Comparison of ENCODE assay signal across 24 cellular contexts in the genomic region with DNA sequence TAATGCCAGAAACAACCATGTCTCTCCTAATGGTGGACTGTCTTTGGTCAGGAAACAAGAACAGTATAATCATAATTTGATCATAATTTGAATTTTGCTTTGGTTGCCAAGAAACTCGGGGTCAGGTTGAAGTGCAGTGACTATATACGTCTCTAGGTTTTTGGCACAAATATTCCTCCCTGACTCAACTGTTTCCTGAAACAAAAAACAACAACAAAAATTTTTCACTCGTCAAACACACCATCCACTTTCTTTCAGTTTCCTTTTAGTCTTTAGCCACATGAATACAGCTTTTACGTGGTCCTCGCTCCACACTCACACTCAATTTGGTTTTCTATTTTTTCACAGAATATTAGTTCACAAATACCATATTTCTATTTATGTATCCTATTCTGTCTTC. TPM values are rescaled to one million over a fixed set of nuclear protein-coding genes. Genes with fewer than 3 reads are reported as not detected.
A peak's percentile ranks its signal among the peaks of the same experiment; 100 is the strongest.
DNase-seq lines count a peak whose midpoint lies in the region; TF ChIP-seq lines count a peak whose summit lies in the region.
"Had no signal": no experiment of that assay in that cellular context is flagged by ENCODE, and none has a peak within 500 bp of the region (broad histone marks: within the 10 kb centered on the region; RNA-seq: fewer than 3 reads in every experiment).

No MANE protein-coding gene starts in this region.

- H2BK12ac ChIP-seq in H9 (ENCODE audit: insufficient read length, low read depth, low read length), result no peak overlapping the region

- H3K4ac ChIP-seq in H9 (ENCODE audit: low read depth, low read length), result no peak overlapping the region

- H3K4me3 ChIP-seq in left ventricle myocardium inferior (no peak overlapping the region), osteoblast (ENCODE audit: insufficient read depth, low read length) (peak overlapping the region; percentile 35)
- H3K4me3 ChIP-seq: A549, right atrium auricular region, thyroid gland had no signal

- TF ChIP-seq CTCF in left ventricle myocardium inferior (IDR thresholded peaks at IDR 0.05; ENCODE audit: borderline replicate concordance) (no peak), osteoblast (IDR thresholded peaks at IDR 0.05; ENCODE audit: extremely low read depth, low read depth, low read length) (no peak), H9 (conservative IDR thresholded peaks at IDR 0.05) (no peak)

- H3K4me2 ChIP-seq in osteoblast (ENCODE audit: insufficient read depth, low read length) (peak overlapping the region; percentile 52), H9 (ENCODE audit: insufficient read depth, insufficient read length, low read length) (no peak overlapping the region)
- H3K4me2 ChIP-seq: A549 had no signal

- H4K8ac ChIP-seq in H9 (replicated peaks; ENCODE audit: insufficient read length, low read depth, low read length), result no peak overlapping the region

- no peak overlapping the region for H3K9ac ChIP-seq in H9 (ENCODE audit: extremely low read depth, insufficient read length, low read length)

- H3K4me1 ChIP-seq in left ventricle myocardium inferior, result peaks cover 33% of the 10 kb centered on the region
- H3K4me1 ChIP-seq in osteoblast (ENCODE audit: insufficient read depth, low read length), result peaks cover 5% of the 10 kb centered on the region
- H3K4me1 ChIP-seq in H9 (ENCODE audit: insufficient read depth, low read length), result 0 out of 2 replicates have a peak, but pooled peaks cover 3% of the 10 kb centered on the region
- H3K4me1 ChIP-seq: BE2C had no signal

- H3K79me2 ChIP-seq in osteoblast (ENCODE audit: insufficient read depth, low read length), result no peaks in the 10 kb centered on the region
- no peaks in the 10 kb centered on the region for H3K79me2 ChIP-seq in H9 (ENCODE audit: insufficient read depth, low read length)

- no peak overlapping the region for H3K27ac Mint-ChIP-seq in T-helper 2 cell treated with Interferon-gamma antibody and Interleukin-4, amounts not matched to agents 5 μg/mL and 100 μg/mL, for 36 hours
- no peak overlapping the region for H3K27ac Mint-ChIP-seq in H9
- H3K27ac Mint-ChIP-seq: activated naive CD8-positive, alpha-beta T cell treated with anti-CD3 and anti-CD28 coated beads for 36 hours; naive thymus-derived CD4-positive, alpha-beta T cell; WTC11 had no signal

- DNase-seq in left ventricle myocardium inferior (no peak), cardiac septum (ENCODE audit: low spot score) (no peak), fibroblast of peridontal ligament (ENCODE audit: extremely low read depth) (peak; percentile 13), osteoblast (ENCODE audit: insufficient read length, low spot score, missing footprints) (peak; percentile 11), NCI-H187 treated with DMSO at 0.1 percent for 48 hours (lab: John Stamatoyannopoulos, UW) (no peak), H9 (no peak), pons (ENCODE audit: low spot score) (no peak)
- no peak for DNase-seq in T-helper 2 cell treated with Interferon-gamma antibody and Interleukin-4, amounts not matched to agents 5 μg/mL and 100 μg/mL, for 36 hours (ENCODE audit: low spot score)
- DNase-seq: activated CD4-positive, alpha-beta T cell treated with anti-CD3 and anti-CD28 coated beads, Interleukin-2, amount 50 U/mL, for 48 hours; activated naive CD8-positive, alpha-beta T cell treated with anti-CD3 and anti-CD28 coated beads for 36 hours; BE2C; effector CD8-positive, alpha-beta T cell; erythroblast; naive thymus-derived CD4-positive, alpha-beta T cell; NCI-H1105 treated with DMSO at 0.1 percent for 48 hours; NCI-H2081; NCI-H226; NCI-H748 treated with DMSO at 0.1 percent for 48 hours; stimulated activated naive CD4-positive, alpha-beta T cell treated with Interleukin-2 at 50 U/mL for 16 hours; thyroid gland had no signal

- H3K27me3 ChIP-seq in left ventricle myocardium inferior (ENCODE audit: low read depth), result peaks cover 49% of the 10 kb centered on the region
- H3K27me3 ChIP-seq in osteoblast (ENCODE audit: insufficient read depth, low read length), result no peaks in the 10 kb centered on the region
- no peaks in the 10 kb centered on the region for H3K27me3 ChIP-seq in H9 (ENCODE audit: insufficient read depth, low read length)
- H3K27me3 ChIP-seq: BE2C, right atrium auricular region, thyroid gland had no signal

- no peak overlapping the region for H3K23ac ChIP-seq in H9 (ENCODE audit: insufficient read length, low read depth, low read length)

- no peak overlapping the region for H2BK15ac ChIP-seq in H9 (ENCODE audit: low read depth, low read length)

- H3K4me1 Mint-ChIP-seq in T-helper 2 cell treated with Interferon-gamma antibody and Interleukin-4, amounts not matched to agents 5 μg/mL and 100 μg/mL, for 36 hours (ENCODE audit: low read depth), result no peaks in the 10 kb centered on the region
- peaks cover 27 to 31% of the 10 kb centered on the region in 2 experiments for H3K4me1 Mint-ChIP-seq in H9
- H3K4me1 Mint-ChIP-seq: activated naive CD8-positive, alpha-beta T cell treated with anti-CD3 and anti-CD28 coated beads for 36 hours had no signal

- H3K36me3 ChIP-seq in left ventricle myocardium inferior (no peaks in the 10 kb centered on the region), osteoblast (ENCODE audit: insufficient read depth, low read length) (no peaks in the 10 kb centered on the region)
- H3K36me3 ChIP-seq: BE2C, right atrium auricular region, thyroid gland had no signal

- H3K4me3 Mint-ChIP-seq in T-helper 2 cell treated with Interferon-gamma antibody and Interleukin-4, amounts not matched to agents 5 μg/mL and 100 μg/mL, for 36 hours, result no peak overlapping the region
- H3K4me3 Mint-ChIP-seq in H9, result no peak overlapping the region
- H3K4me3 Mint-ChIP-seq: activated naive CD8-positive, alpha-beta T cell treated with anti-CD3 and anti-CD28 coated beads for 36 hours; naive thymus-derived CD4-positive, alpha-beta T cell; WTC11 had no signal

- no peak overlapping the region for H4K91ac ChIP-seq in H9 (ENCODE audit: insufficient read length, low read depth, low read length)

- no peak overlapping the region for H3K18ac ChIP-seq in H9 (ENCODE audit: insufficient read length, low read depth, low read length)

- H3T11ph ChIP-seq in H9 (ENCODE audit: low read length), result no peak overlapping the region

- H3K56ac ChIP-seq in H9 (ENCODE audit: insufficient read length, low read depth, low read length), result no peak overlapping the region

- H3K9me3 Mint-ChIP-seq in T-helper 2 cell treated with Interferon-gamma antibody and Interleukin-4, amounts not matched to agents 5 μg/mL and 100 μg/mL, for 36 hours, result no peaks in the 10 kb centered on the region
- peaks cover 3 to 4% of the 10 kb centered on the region in 2 experiments; a peak in 2 of 5 replicates for H3K9me3 Mint-ChIP-seq in H9
- H3K9me3 Mint-ChIP-seq: activated naive CD8-positive, alpha-beta T cell treated with anti-CD3 and anti-CD28 coated beads for 36 hours had no signal

- WGBS in H9 (ENCODE audit: extremely low coverage, insufficient read length, low lambda C conversion rate), result 100% methylated on average over 1 of the region's 5 CpGs

- no peak overlapping the region for H2BK5ac ChIP-seq in H9 (ENCODE audit: insufficient read length, low read length)

- H4K20me1 ChIP-seq in osteoblast (ENCODE audit: insufficient read depth, low read length) (no peaks in the 10 kb centered on the region), H9 (ENCODE audit: control insufficient read depth, insufficient read depth, insufficient read length) (no peaks in the 10 kb centered on the region)

- H3K27ac ChIP-seq in left ventricle myocardium inferior (replicated peaks) (peak overlapping the region; percentile 70), osteoblast (ENCODE audit: low read depth, low read length) (no peak overlapping the region), H9 (ENCODE audit: insufficient read length, low read depth, low read length) (no peak overlapping the region)
- H3K27ac ChIP-seq: A549, RWPE1, thyroid gland had no signal

- intact Hi-C loops in left ventricle myocardium inferior (cut with micrococcal nuclease) (no loop called here), cardiac septum (cut with DNase I) (no loop called here)

- no peak overlapping the region for H4K5ac ChIP-seq in H9 (ENCODE audit: insufficient read length, low read depth, low read length)

- no peak overlapping the region for H2BK20ac ChIP-seq in H9 (ENCODE audit: low read depth, low read length, poor library complexity, severe bottlenecking)

- H3K14ac ChIP-seq in H9 (ENCODE audit: insufficient read depth, low read length), result no peak overlapping the region

- no peaks in the 10 kb centered on the region for H3K79me1 ChIP-seq in H9 (ENCODE audit: insufficient read depth, low read depth, low read length, poor library complexity, severe bottlenecking)

- H3K9me3 ChIP-seq in left ventricle myocardium inferior (replicated peaks), result no peaks in the 10 kb centered on the region
- H3K9me3 ChIP-seq in osteoblast (ENCODE audit: low read depth, low read length), result no peaks in the 10 kb centered on the region
- H3K9me3 ChIP-seq in H9 (ENCODE audit: control insufficient read depth, low read depth, low read length), result no peaks in the 10 kb centered on the region
- H3K9me3 ChIP-seq: A549, BE2C, right atrium auricular region, thyroid gland had no signal

- no peak overlapping the region for H2AFZ ChIP-seq in osteoblast (ENCODE audit: low read length)
- no peak overlapping the region for H2AFZ ChIP-seq in H9 (ENCODE audit: low read length)

- peaks cover 18% of the 10 kb centered on the region for H3K27me3 Mint-ChIP-seq in T-helper 2 cell treated with Interferon-gamma antibody and Interleukin-4, amounts not matched to agents 5 μg/mL and 100 μg/mL, for 36 hours (ENCODE audit: low read depth)
- peaks cover 14% of the 10 kb centered on the region for H3K27me3 Mint-ChIP-seq in H9 (ENCODE audit: low read depth)

- no peaks in the 10 kb centered on the region for H3K36me3 Mint-ChIP-seq in T-helper 2 cell treated with Interferon-gamma antibody and Interleukin-4, amounts not matched to agents 5 μg/mL and 100 μg/mL, for 36 hours (ENCODE audit: low read depth)
- peaks cover 0 to 1% (median 0%) of the 10 kb centered on the region in 3 experiments; a peak in 3 of 7 replicates for H3K36me3 Mint-ChIP-seq in H9 (ENCODE audit: insufficient read depth in 1 of 3, low read depth in 3 of 3)
- H3K36me3 Mint-ChIP-seq: activated naive CD8-positive, alpha-beta T cell treated with anti-CD3 and anti-CD28 coated beads for 36 hours; naive thymus-derived CD4-positive, alpha-beta T cell; WTC11 had no signal

- no peak overlapping the region for H2BK120ac ChIP-seq in H9 (ENCODE audit: low read depth, low read length, poor library complexity, severe bottlenecking)

- H2AK5ac ChIP-seq in H9 (ENCODE audit: insufficient read length, low read length), result no peak overlapping the region

- no peaks in the 10 kb centered on the region for H3K23me2 ChIP-seq in H9 (ENCODE audit: insufficient read length, low read depth, low read length, poor library complexity, severe bottlenecking)

RNA-seq across cellular contexts. Expression of a gene that starts 5.4 kb away (rescaled TPM):
- total RNA-seq in left ventricle myocardium inferior, result 82.8 TPM
- total RNA-seq in cardiac septum, result 70.1 TPM
- 88.3 and 122 TPM in 2 replicates for total RNA-seq in osteoblast
- total RNA-seq in H9 (2021), result 137 and 140 TPM in 2 replicates

Comparison
In these comparisons a context has a peak if more than half of its experiments do, and no peak if none do; other contexts are left out.
1. DNase-seq: peak in fibroblast of peridontal ligament (single experiment) and osteoblast (single experiment); none in left ventricle myocardium inferior (single experiment), cardiac septum (single experiment), NCI-H187 treated with DMSO at 0.1 percent for 48 hours (single experiment), T-helper 2 cell treated with Interferon-gamma antibody and Interleukin-4, amounts not matched to agents 5 μg/mL and 100 μg/mL, for 36 hours (single experiment), H9 (single experiment) and pons (single experiment).